ENCODE assay signal across 8 cellular contexts in the genomic region with DNA sequence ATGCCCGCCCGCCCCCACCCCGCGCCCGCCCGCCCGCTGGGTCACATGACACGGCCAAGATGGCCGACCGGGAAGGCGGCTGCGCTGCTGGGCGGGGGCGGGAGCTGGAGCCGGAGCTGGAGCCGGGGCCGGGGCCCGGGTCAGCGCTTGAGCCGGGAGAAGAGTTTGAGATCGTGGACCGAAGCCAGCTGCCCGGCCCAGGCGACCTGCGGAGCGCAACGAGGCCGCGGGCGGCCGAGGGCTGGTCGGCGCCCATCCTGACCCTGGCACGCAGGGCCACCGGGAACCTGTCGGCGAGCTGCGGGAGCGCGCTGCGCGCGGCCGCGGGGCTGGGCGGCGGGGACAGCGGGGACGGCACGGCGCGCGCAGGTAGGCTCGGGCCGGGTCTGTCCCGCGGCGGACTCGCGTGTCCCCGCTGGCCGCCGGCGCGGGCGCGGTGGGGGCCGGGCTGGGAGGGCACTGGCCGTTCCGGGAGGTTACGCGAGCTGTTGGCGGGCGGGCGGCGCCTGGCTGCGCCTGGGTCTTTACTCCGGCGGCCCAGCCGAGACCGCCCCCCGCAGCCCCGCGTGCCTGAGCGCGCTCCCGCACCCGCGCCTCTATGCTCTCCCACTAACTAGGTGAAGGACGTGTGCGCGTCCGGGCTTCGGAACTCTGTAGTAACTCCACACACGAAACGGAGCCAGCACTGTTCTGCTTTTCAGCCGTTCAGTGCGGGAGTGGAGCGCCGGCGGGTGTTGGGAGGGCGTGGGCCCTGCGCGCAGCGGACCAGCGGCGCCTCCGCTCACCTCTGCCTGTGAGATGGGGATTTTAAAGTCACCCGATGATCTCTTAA. TPM values are rescaled to one million over a fixed set of nuclear protein-coding genes. Genes with fewer than 3 reads are reported as not detected.
DNase-seq lines count a peak whose midpoint lies in the region; ATAC-seq and TF ChIP-seq lines count a peak whose summit lies in the region.

A gene with protein sequence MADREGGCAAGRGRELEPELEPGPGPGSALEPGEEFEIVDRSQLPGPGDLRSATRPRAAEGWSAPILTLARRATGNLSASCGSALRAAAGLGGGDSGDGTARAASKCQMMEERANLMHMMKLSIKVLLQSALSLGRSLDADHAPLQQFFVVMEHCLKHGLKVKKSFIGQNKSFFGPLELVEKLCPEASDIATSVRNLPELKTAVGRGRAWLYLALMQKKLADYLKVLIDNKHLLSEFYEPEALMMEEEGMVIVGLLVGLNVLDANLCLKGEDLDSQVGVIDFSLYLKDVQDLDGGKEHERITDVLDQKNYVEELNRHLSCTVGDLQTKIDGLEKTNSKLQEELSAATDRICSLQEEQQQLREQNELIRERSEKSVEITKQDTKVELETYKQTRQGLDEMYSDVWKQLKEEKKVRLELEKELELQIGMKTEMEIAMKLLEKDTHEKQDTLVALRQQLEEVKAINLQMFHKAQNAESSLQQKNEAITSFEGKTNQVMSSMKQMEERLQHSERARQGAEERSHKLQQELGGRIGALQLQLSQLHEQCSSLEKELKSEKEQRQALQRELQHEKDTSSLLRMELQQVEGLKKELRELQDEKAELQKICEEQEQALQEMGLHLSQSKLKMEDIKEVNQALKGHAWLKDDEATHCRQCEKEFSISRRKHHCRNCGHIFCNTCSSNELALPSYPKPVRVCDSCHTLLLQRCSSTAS (plus strand): TSS at position 44 of the 832 bp plus-strand sequence. CDS start 16 bp downstream, at position 60.

- intact Hi-C loops in lower lobe of right lung (cut with DNase I): no loop called here

- H3K4me1 ChIP-seq in duodenal mucosa (ENCODE audit: control insufficient read depth in 1 of 2, insufficient read depth in 2 of 2, low read length in 2 of 2) (peaks cover 11 to 13% of the 10 kb centered on the region in 2 donors), lower lobe of right lung (peaks cover 31% of the 10 kb centered on the region)

- ATAC-seq in GM18870 (IDR thresholded peaks at IDR 0.05; ENCODE audit: unreplicated experiment) (peak; percentile 60), HG03103 (IDR thresholded peaks at IDR 0.05; ENCODE audit: low read depth, unreplicated experiment) (peak; percentile 79), lower lobe of right lung (peak; percentile 95 to 97)

- DNase-seq in AG10803 (ENCODE audit: low read depth): peak; percentile 75
- DNase-seq in NCI-H526 (lab: John Stamatoyannopoulos, UW): peak; percentile 31 to 87
- DNase-seq in activated CD4-positive, alpha-beta T cell treated with anti-CD3 and anti-CD28 coated beads, Interleukin-2, amount 50 U/mL, for 48 hours: peak; percentile 81 to 84
- DNase-seq in lower lobe of right lung: peak; percentile 90
- peak; percentile 40 to 71 (median 64) for DNase-seq in stimulated activated CD4-positive, alpha-beta T cell treated with anti-CD3 and anti-CD28 coated beads, TNF-alpha, amount 100 ng/mL, for 1 hour (ENCODE audit: low read depth in 3 of 3, low spot score in 1 of 3)

- H3K27me3 ChIP-seq in duodenal mucosa (ENCODE audit: control insufficient read depth in 1 of 2, insufficient read depth in 2 of 2, low read length in 2 of 2) (no peaks in the 10 kb centered on the region), lower lobe of right lung (ENCODE audit: low read depth) (no peaks in the 10 kb centered on the region)

- H3K9ac ChIP-seq in duodenal mucosa (ENCODE audit: low read depth in 1 of 2, low read length in 2 of 2): peak within 1 kb of the TSS; percentile 85 to 91

- H3K27ac ChIP-seq in duodenal mucosa (ENCODE audit: low read depth, low read length) (peak within 1 kb of the TSS; percentile 85), lower lobe of right lung (peak within 1 kb of the TSS; percentile 94)

- H3K9me3 ChIP-seq in duodenal mucosa (ENCODE audit: control insufficient read depth in 1 of 2, low read length in 2 of 2) (no peaks in the 10 kb centered on the region), lower lobe of right lung (no peaks in the 10 kb centered on the region)

- H3K36me3 ChIP-seq in duodenal mucosa (ENCODE audit: control insufficient read depth in 1 of 2, insufficient read depth in 2 of 2, low read length in 2 of 2) (peaks cover 0 to 3% of the 10 kb centered on the region in 2 donors), lower lobe of right lung (no peaks in the 10 kb centered on the region)

- no peak for TF ChIP-seq CTCF in AG10803 (conservative IDR thresholded peaks at IDR 0.05; ENCODE audit: low read length)
- no peak for TF ChIP-seq CTCF in lower lobe of right lung (IDR thresholded peaks at IDR 0.05)

- H3K4me3 ChIP-seq in AG10803 (ENCODE audit: low read length): peak within 1 kb of the TSS; percentile 64
- H3K4me3 ChIP-seq in duodenal mucosa (ENCODE audit: low read depth in 1 of 2, low read length in 2 of 2): peak within 1 kb of the TSS; percentile 89 to 97
- H3K4me3 ChIP-seq in lower lobe of right lung: peak within 1 kb of the TSS; percentile 92

RNA-seq across cellular contexts. Expression of the gene that starts here (rescaled TPM):
- 58.8 TPM for total RNA-seq in lower lobe of right lung

Comparison
In these comparisons a context has a peak if more than half of its experiments do, and no peak if none do; other contexts are left out.
1. Peak in every context shown above with its lines: DNase-seq, ATAC-seq, H3K4me3 ChIP-seq and H3K27ac ChIP-seq.